Comparison of ENCODE assay signal across 22 cellular contexts in the genomic region with DNA sequence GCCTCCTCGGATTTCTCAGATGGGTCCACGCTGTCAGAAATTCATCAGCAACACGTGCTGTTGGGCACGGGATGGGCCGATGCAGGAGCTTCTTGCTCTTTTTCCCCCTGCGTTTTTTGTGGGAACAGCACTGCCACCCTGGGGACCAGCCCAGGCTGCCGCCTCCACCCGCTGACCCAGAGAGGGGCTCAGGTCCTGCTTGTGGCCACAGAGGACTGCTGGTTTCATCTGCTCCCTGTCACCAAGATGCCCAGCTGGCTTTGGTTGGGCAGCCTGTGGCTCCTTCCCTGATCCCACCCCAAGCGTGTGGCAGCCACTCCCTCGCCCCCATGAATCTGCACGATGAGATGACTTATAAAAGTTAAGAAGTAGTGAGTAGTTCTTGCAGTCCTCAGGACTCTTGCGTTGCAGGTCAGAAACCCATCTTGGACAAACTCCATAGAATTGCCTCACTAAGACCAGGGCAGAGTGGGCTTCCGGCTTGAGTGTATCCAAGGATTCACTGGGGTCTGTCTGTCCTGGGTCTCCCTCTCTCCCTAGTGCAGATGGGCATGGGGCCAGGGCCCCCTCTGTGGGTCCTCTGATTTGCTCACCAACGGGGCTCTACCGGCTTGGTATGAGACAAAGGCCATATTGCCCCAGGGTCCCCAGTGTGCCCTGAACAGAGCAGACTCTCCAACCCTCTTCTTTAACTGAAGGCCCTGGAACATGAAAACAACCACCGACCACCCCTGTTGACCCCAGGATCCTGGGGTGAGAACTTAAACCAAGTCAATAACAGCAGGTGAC.
"Had no signal": no experiment of that assay in that cellular context is flagged by ENCODE, and none has a peak within 500 bp of the region (broad histone marks: within the 10 kb centered on the region; RNA-seq: fewer than 3 reads in every experiment).

No MANE protein-coding gene starts in this region.

- H3K4me2 ChIP-seq: neural progenitor cell had no signal

- H3K36me3 Mint-ChIP-seq: memory B cell; naive B cell; neural progenitor cell; stimulated activated memory B cell treated with anti-CD40 and anti-IgM and Interleukin-4, amounts not matched to agents 10 μg/mL and 1 μg/mL and 100 μg/mL, for 72 hours had no signal

- H3K4me3 Mint-ChIP-seq: memory B cell; naive B cell; nephron; neural progenitor cell; stimulated activated memory B cell treated with anti-CD40 and anti-IgM and Interleukin-4, amounts not matched to agents 10 μg/mL and 1 μg/mL and 100 μg/mL, for 72 hours had no signal

- DNase-seq: dorsolateral prefrontal cortex; effector CD4-positive, alpha-beta T cell; hypothalamus; left ventricle myocardium superior; naive B cell; spleen; stimulated activated CD4-positive, alpha-beta T cell treated with anti-CD3 and anti-CD28 coated beads, Interleukin-4, amount 100 ng/mL, for 4 hours; stimulated activated naive CD8-positive, alpha-beta T cell treated with anti-CD3 and anti-CD28 coated beads, Interleukin-15, Interleukin-2, amounts not matched to agents 100 U/mL and 50 U/mL, for 24 hours; substantia nigra; testis; upper lobe of left lung had no signal

- H3K9me3 Mint-ChIP-seq: memory B cell; stimulated activated memory B cell treated with anti-CD40 and anti-IgM and Interleukin-4, amounts not matched to agents 10 μg/mL and 1 μg/mL and 100 μg/mL, for 72 hours had no signal

- H3K9me3 ChIP-seq: prostate gland, right atrium auricular region, sigmoid colon, spleen, testis, tibial nerve, upper lobe of left lung had no signal

- H3K4me1 Mint-ChIP-seq: memory B cell; stimulated activated memory B cell treated with anti-CD40 and anti-IgM and Interleukin-4, amounts not matched to agents 10 μg/mL and 1 μg/mL and 100 μg/mL, for 72 hours had no signal

- H2AFZ ChIP-seq: neural progenitor cell, parathyroid adenoma had no signal

- H3K27ac ChIP-seq: dorsolateral prefrontal cortex, neural progenitor cell, parathyroid adenoma, prostate gland, right atrium auricular region, sigmoid colon, skin epidermis, spleen, testis, tibial nerve, upper lobe of left lung had no signal

- H3K27ac Mint-ChIP-seq: memory B cell; nephron; neural progenitor cell; stimulated activated memory B cell treated with anti-CD40 and anti-IgM and Interleukin-4, amounts not matched to agents 10 μg/mL and 1 μg/mL and 100 μg/mL, for 72 hours had no signal

- ATAC-seq: left ventricle myocardium superior; stimulated activated memory B cell treated with anti-CD40 and anti-IgM and Interleukin-4, amounts not matched to agents 10 μg/mL and 1 μg/mL and 100 μg/mL, for 72 hours; stimulated activated naive CD8-positive, alpha-beta T cell treated with anti-CD3 and anti-CD28 coated beads, Interleukin-15, Interleukin-2, amounts not matched to agents 100 U/mL and 50 U/mL, for 24 hours had no signal

- H3K27me3 ChIP-seq: right atrium auricular region, sigmoid colon, spleen, testis, tibial nerve, upper lobe of left lung had no signal

- H3K4me1 ChIP-seq: neural progenitor cell, parathyroid adenoma, prostate gland had no signal

- H3K4me3 ChIP-seq: dorsolateral prefrontal cortex, lung, neural progenitor cell, prostate gland, right atrium auricular region, sigmoid colon, skin epidermis, spleen, testis, tibial nerve, upper lobe of left lung had no signal

- H3K9ac ChIP-seq: neural progenitor cell, parathyroid adenoma had no signal

- H3K36me3 ChIP-seq: neural progenitor cell, prostate gland, right atrium auricular region, sigmoid colon, spleen, tibial nerve, upper lobe of left lung had no signal
